8 cellular contexts compared by ENCODE assay signal in genomic region chr17:7561589-7562207, GRCh38. TPM values are rescaled to one million over a fixed set of nuclear protein-coding genes. Genes with fewer than 3 reads are reported as not detected.
DNase-seq lines count a peak whose midpoint lies in the region; ATAC-seq and TF ChIP-seq lines count a peak whose summit lies in the region.

Gene SENP3, plus strand, starts transcription at chr17:7561919. Its CDS starts 1,158 bp downstream, at chr17:7563077.

- peaks cover 31% of the 10 kb centered on the region for H3K4me1 ChIP-seq in parathyroid adenoma
- peaks cover 30% of the 10 kb centered on the region for H3K4me1 ChIP-seq in thymus (ENCODE audit: control insufficient read depth, insufficient read depth, low read length)

- H3K27me3 ChIP-seq in MG63 (no peaks in the 10 kb centered on the region), parathyroid adenoma (ENCODE audit: control insufficient read depth, insufficient read depth, low read length) (no peaks in the 10 kb centered on the region), thymus (ENCODE audit: control insufficient read depth, insufficient read depth) (no peaks in the 10 kb centered on the region)

- H3K36me3 ChIP-seq in MG63 (peaks cover 13% of the 10 kb centered on the region), parathyroid adenoma (ENCODE audit: control insufficient read depth, insufficient read depth, low read length) (no peaks in the 10 kb centered on the region), thymus (ENCODE audit: control insufficient read depth, insufficient read depth) (peaks cover 23% of the 10 kb centered on the region)

- peak within 1 kb of the TSS; percentile 85 for H3K9ac ChIP-seq in parathyroid adenoma

- peaks cover 27% of the 10 kb centered on the region for H3K36me3 Mint-ChIP-seq in activated naive CD8-positive, alpha-beta T cell treated with anti-CD3 and anti-CD28 coated beads, Interleukin-2, amount 50 U/mL, for 24 hours (ENCODE audit: low read depth)

- in situ Hi-C loops in G401 (cut with HindIII; ENCODE audit: low sequenced_read_pairs) = no loop called here

- peak within 1 kb of the TSS; percentile 96 for H3K27ac Mint-ChIP-seq in activated naive CD8-positive, alpha-beta T cell treated with anti-CD3 and anti-CD28 coated beads, Interleukin-2, amount 50 U/mL, for 24 hours

- under 1% methylated on average over 82 of the region's 82 CpGs for WGBS in thymus

- H3K4me1 Mint-ChIP-seq in activated naive CD8-positive, alpha-beta T cell treated with anti-CD3 and anti-CD28 coated beads, Interleukin-2, amount 50 U/mL, for 24 hours = peaks cover 53% of the 10 kb centered on the region

- H3K9me3 Mint-ChIP-seq in activated naive CD8-positive, alpha-beta T cell treated with anti-CD3 and anti-CD28 coated beads, Interleukin-2, amount 50 U/mL, for 24 hours = no peaks in the 10 kb centered on the region

- H2AFZ ChIP-seq in parathyroid adenoma = peak within 1 kb of the TSS; percentile 93

- peak within 1 kb of the TSS; percentile 99 for H3K4me2 ChIP-seq in parathyroid adenoma (ENCODE audit: low read length)

- peak; percentile 74 for ATAC-seq in activated naive CD8-positive, alpha-beta T cell treated with anti-CD3 and anti-CD28 coated beads, Interleukin-2, amount 50 U/mL, for 24 hours
- peak; percentile 90 for ATAC-seq in Right ventricle myocardium superior (ENCODE audit: poor library complexity)

- H3K27ac ChIP-seq in parathyroid adenoma = peak within 1 kb of the TSS; percentile 96
- H3K27ac ChIP-seq in thymus (ENCODE audit: low read depth) = peak within 1 kb of the TSS; percentile 93

- intact Hi-C loops in Right ventricle myocardium superior (cut with DNase I) = loop anchor here (2.0 to 10.0 kb wide), 2 partner anchors 125 to 207 kb away; partner anchors contain the start of genes KCTD11 and TMEM95

- peak within 1 kb of the TSS; percentile 95 for H3K4me3 Mint-ChIP-seq in activated naive CD8-positive, alpha-beta T cell treated with anti-CD3 and anti-CD28 coated beads, Interleukin-2, amount 50 U/mL, for 24 hours

- DNase-seq in G401 (ENCODE audit: low spot score) (peak; percentile 82), H4 (ENCODE audit: low spot score) (peak; percentile 72), MG63 (peak; percentile 87), T follicular helper cell (ENCODE audit: low read depth) (peak; percentile 88), Right ventricle myocardium superior (peak; percentile 94)
- DNase-seq in activated naive CD8-positive, alpha-beta T cell treated with anti-CD3 and anti-CD28 coated beads, Interleukin-2, amount 50 U/mL, for 24 hours = peak; percentile 95

- H3K9me3 ChIP-seq in MG63 = no peaks in the 10 kb centered on the region
- no peaks in the 10 kb centered on the region for H3K9me3 ChIP-seq in parathyroid adenoma (ENCODE audit: control insufficient read depth, low read length)
- H3K9me3 ChIP-seq in thymus (ENCODE audit: control insufficient read depth) = no peaks in the 10 kb centered on the region

- no peaks in the 10 kb centered on the region for H3K27me3 Mint-ChIP-seq in activated naive CD8-positive, alpha-beta T cell treated with anti-CD3 and anti-CD28 coated beads, Interleukin-2, amount 50 U/mL, for 24 hours

- H3K79me2 ChIP-seq in parathyroid adenoma = peaks cover 23% of the 10 kb centered on the region

- TF ChIP-seq CTCF in parathyroid adenoma (IDR thresholded peaks at IDR 0.05) = peak; percentile 15

- H3K4me3 ChIP-seq in MG63 (peak within 1 kb of the TSS; percentile 71), parathyroid adenoma (ENCODE audit: low read depth, low read length) (peak within 1 kb of the TSS; percentile 87), thymus (ENCODE audit: low read length) (peak within 1 kb of the TSS; percentile 69)

RNA-seq across cellular contexts. Expression of gene SENP3, which starts in this region (rescaled TPM):
- 157 and 182 TPM in 2 replicates for total RNA-seq in G401 (2014; rRNA removed; shearing (Covaris generic))
- 59.5 and 61.3 TPM in 2 replicates for total RNA-seq in H4 (2014; rRNA removed; shearing (Covaris generic))
- total RNA-seq in MG63 (2014; rRNA removed; shearing (Covaris generic); ENCODE audit: low replicate concordance) = 85.6 and 106 TPM in 2 replicates
- total RNA-seq in Right ventricle myocardium superior = 30.8 TPM
- polyA plus RNA-seq in thymus = 44.7 TPM

Comparison
In these comparisons a context has a peak if more than half of its experiments do, and no peak if none do; other contexts are left out.
1. Peak in every context shown above with its lines: DNase-seq, ATAC-seq, H3K4me3 ChIP-seq and H3K27ac ChIP-seq.